Comparison of ENCODE assay signal across 16 cellular contexts in the genomic region with DNA sequence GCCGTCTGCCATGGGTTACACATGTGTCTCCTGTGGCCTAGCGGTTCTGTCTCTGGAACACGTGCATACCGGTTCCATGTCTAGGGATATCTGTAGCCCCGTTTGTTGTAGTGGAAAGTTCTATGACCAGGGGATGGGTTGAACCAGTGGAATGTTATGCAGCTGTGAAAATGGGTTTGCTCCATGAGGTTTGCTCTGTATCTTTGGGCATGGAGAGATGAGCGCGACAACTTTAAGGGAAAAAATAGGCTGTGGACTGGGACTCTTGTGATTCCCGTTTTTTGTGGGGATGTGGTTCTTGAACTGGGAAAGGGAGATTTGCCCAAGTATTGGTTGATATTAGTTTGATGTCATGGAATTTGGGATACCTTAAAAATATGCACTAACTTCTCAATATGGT.
DNase-seq lines count a peak whose midpoint lies in the region; ATAC-seq and TF ChIP-seq lines count a peak whose summit lies in the region.
"Had no signal": no experiment of that assay in that cellular context is flagged by ENCODE, and none has a peak within 500 bp of the region (broad histone marks: within the 10 kb centered on the region; RNA-seq: fewer than 3 reads in every experiment).

No MANE protein-coding gene starts in this region.

- POLR2A ChIA-PET in A673 (lab: Charles Lee; ENCODE audit: low non-redundant PET) (no interaction called here), OCI-LY7 (lab: Charles Lee) (no interaction called here)

- H2AFZ ChIP-seq in OCI-LY7 (ENCODE audit: low read length) = no peak overlapping the region

- H3K4me3 Mint-ChIP-seq in brain = no peak overlapping the region
- no peak overlapping the region for H3K4me3 Mint-ChIP-seq in nephron
- H3K4me3 Mint-ChIP-seq: B cell; CD8-positive, alpha-beta memory T cell had no signal

- in situ Hi-C loops in ACHN (cut with HindIII; ENCODE audit: low pct_ligation_motif_present, low pct_unique_long_range_greater_than_20kb, low sequenced_read_pairs) = no loop called here

- H3K27ac ChIP-seq in A673 (ENCODE audit: low read depth, low read length, poor library complexity, severe bottlenecking) (peak overlapping the region; percentile 74), OCI-LY7 (ENCODE audit: low read depth, low read length, poor library complexity, severe bottlenecking) (no peak overlapping the region), body of pancreas (no peak overlapping the region), Peyer's patch (no peak overlapping the region)
- H3K27ac ChIP-seq: C4-2B had no signal

- peaks cover 17% of the 10 kb centered on the region for H3K36me3 Mint-ChIP-seq in brain
- H3K36me3 Mint-ChIP-seq in nephron (ENCODE audit: low read depth) = peaks cover 19% of the 10 kb centered on the region

- no peaks in the 10 kb centered on the region for H3K9me3 ChIP-seq in A673 (ENCODE audit: low read depth, low read length, poor library complexity, severe bottlenecking)
- no peaks in the 10 kb centered on the region for H3K9me3 ChIP-seq in OCI-LY7 (ENCODE audit: low read length)
- no peaks in the 10 kb centered on the region for H3K9me3 ChIP-seq in body of pancreas
- no peaks in the 10 kb centered on the region for H3K9me3 ChIP-seq in Peyer's patch
- H3K9me3 ChIP-seq: Caco-2, HAP-1 had no signal

- TF ChIP-seq CTCF in A673 (conservative IDR thresholded peaks at IDR 0.05; ENCODE audit: low read depth, low read length) (no peak), OCI-LY7 (conservative IDR thresholded peaks at IDR 0.05; ENCODE audit: low read length) (no peak), brain (conservative IDR thresholded peaks at IDR 0.05) (no peak), nephron (IDR thresholded peaks at IDR 0.05; ENCODE audit: unreplicated experiment in 3 of 3) (no peak), body of pancreas (IDR thresholded peaks at IDR 0.05) (no peak), Peyer's patch (IDR thresholded peaks at IDR 0.05) (no peak)

- no peak for ATAC-seq in body of pancreas
- no peak for ATAC-seq in GM19035 (IDR thresholded peaks at IDR 0.05; ENCODE audit: unreplicated experiment)

- no peak for DNase-seq in A673 (ENCODE audit: low spot score)
- DNase-seq in OCI-LY7 (ENCODE audit: low spot score) = no peak
- DNase-seq in ACHN = no peak
- DNase-seq in body of pancreas = no peak
- DNase-seq in Peyer's patch = no peak
- DNase-seq: 8988T; Caco-2; CD8-positive, alpha-beta memory T cell; DND-41; GDM1 had no signal

- H3K27me3 ChIP-seq in A673 (replicated peaks; ENCODE audit: insufficient read depth, low read depth, low read length, poor library complexity) = no peaks in the 10 kb centered on the region
- H3K27me3 ChIP-seq in body of pancreas = no peaks in the 10 kb centered on the region
- H3K27me3 ChIP-seq in Peyer's patch = no peaks in the 10 kb centered on the region

- H3K36me3 ChIP-seq in A673 (ENCODE audit: insufficient read depth, low read length, poor library complexity, severe bottlenecking) (no peaks in the 10 kb centered on the region), OCI-LY7 (ENCODE audit: insufficient read depth, low read length) (no peaks in the 10 kb centered on the region), body of pancreas (replicated peaks in 1 of 2; ENCODE audit: insufficient read depth in 1 of 2, low read depth in 2 of 2) (no peaks in the 10 kb centered on the region), Peyer's patch (peaks cover 0 to 36% (median 0%) of the 10 kb centered on the region in 3 donors)
- H3K36me3 ChIP-seq: HAP-1 had no signal

- H3K9me3 Mint-ChIP-seq in brain = no peaks in the 10 kb centered on the region
- no peaks in the 10 kb centered on the region for H3K9me3 Mint-ChIP-seq in nephron
- H3K9me3 Mint-ChIP-seq: CD8-positive, alpha-beta memory T cell had no signal

- H3K4me1 Mint-ChIP-seq in brain (peaks cover 59% of the 10 kb centered on the region), nephron (peaks cover 43% of the 10 kb centered on the region)

- H3K79me2 ChIP-seq in OCI-LY7 (ENCODE audit: insufficient read depth, low read depth, low read length) = no peaks in the 10 kb centered on the region

- H3K9me2 ChIP-seq in OCI-LY7 (ENCODE audit: insufficient read depth, low read length) = no peaks in the 10 kb centered on the region

- intact Hi-C loops in A673 (cut with micrococcal nuclease; ENCODE audit: unreplicated experiment) = no loop called here
- intact Hi-C loops in OCI-LY7 (cut with micrococcal nuclease; ENCODE audit: unreplicated experiment) = no loop called here
- intact Hi-C loops in body of pancreas (cut with DNase I) = no loop called here

- TF ChIP-seq POLR2A in body of pancreas (IDR thresholded peaks at IDR 0.05) = no peak
- no peak for TF ChIP-seq POLR2A in Peyer's patch (IDR thresholded peaks at IDR 0.05)

- H3K4me2 ChIP-seq in OCI-LY7 (ENCODE audit: low read length) = no peak overlapping the region

- H3K27ac Mint-ChIP-seq in brain = peak overlapping the region; percentile 14 to 89 (median 42)
- peak overlapping the region in 2 of 3 experiments; percentile 36 to 38 for H3K27ac Mint-ChIP-seq in nephron
- H3K27ac Mint-ChIP-seq: B cell had no signal

- H3K27me3 Mint-ChIP-seq in brain (no peaks in the 10 kb centered on the region), nephron (ENCODE audit: low read depth) (no peaks in the 10 kb centered on the region)
- H3K27me3 Mint-ChIP-seq: B cell; CD8-positive, alpha-beta memory T cell had no signal

- 93 to 94% methylated on average over 6 to 8 of the region's 8 CpGs for WGBS in body of pancreas, 2 donors

- BruUV-seq in A673 (replicated peaks; lab: Mats Ljungman, UMichigan) (no TSS peak), OCI-LY7 (replicated peaks; lab: Mats Ljungman, UMichigan) (TSS peak; percentile 63)

- H3K4me3 ChIP-seq in A673 (ENCODE audit: low read depth, low read length, poor library complexity, severe bottlenecking) (no peak overlapping the region), OCI-LY7 (ENCODE audit: low read depth, low read length, poor library complexity, severe bottlenecking) (no peak overlapping the region), body of pancreas (no peak overlapping the region), Peyer's patch (no peak overlapping the region)
- H3K4me3 ChIP-seq: HAP-1 had no signal

- peaks cover 45% of the 10 kb centered on the region for H3K4me1 ChIP-seq in A673 (ENCODE audit: insufficient read depth, low read length, poor library complexity, severe bottlenecking)
- H3K4me1 ChIP-seq in OCI-LY7 (ENCODE audit: insufficient read depth, low read length, poor library complexity, severe bottlenecking) = no peaks in the 10 kb centered on the region
- peaks cover 35% of the 10 kb centered on the region for H3K4me1 ChIP-seq in body of pancreas
- H3K4me1 ChIP-seq in Peyer's patch = peaks cover 0 to 10% (median 0%) of the 10 kb centered on the region in 4 donors
- H3K4me1 ChIP-seq: Caco-2, HAP-1 had no signal

- no peaks in the 10 kb centered on the region for H4K20me1 ChIP-seq in OCI-LY7 (ENCODE audit: insufficient read depth, low read length)

- CTCF ChIA-PET in A673 (lab: Charles Lee) = no interaction called here
- CTCF ChIA-PET in OCI-LY7 (lab: Charles Lee; ENCODE audit: unreplicated experiment) = no interaction called here
